Comparison of ENCODE assay signal across 1 cellular context in genomic region chr5:157511656-157512644, GRCh38.
TF ChIP-seq lines count a peak whose summit lies in the region.

No MANE protein-coding gene starts in this region.

TF ChIP-seq in K562, 482 proteins besides CTCF, POLR2A, EP300 and RAD21 (continued from another document):
- TF ChIP-seq ATF6 (CRISPR knock-in tag; IDR thresholded peaks at IDR 0.05), result no peak
- TF ChIP-seq ZNF316 (IDR thresholded peaks at IDR 0.05), result peak; percentile 90
- TF ChIP-seq THAP12 (CRISPR knock-in tag; IDR thresholded peaks at IDR 0.05), result no peak
- peak; percentile 76 for TF ChIP-seq FOSL1 (tag; conservative IDR thresholded peaks at IDR 0.05)
- TF ChIP-seq MAFK (IDR thresholded peaks at IDR 0.05; ENCODE audit: low read length), result peak; percentile 64; the same call in 1 of the 2 replicates
- TF ChIP-seq HMBOX1 (IDR thresholded peaks at IDR 0.05), result peak; percentile 81; the same call in 1 of the 2 replicates
- TF ChIP-seq POLR2AphosphoS5 (IDR thresholded peaks at IDR 0.05; ENCODE audit: control insufficient read depth, insufficient read depth, low read depth, low read length), result no peak
- no peak for TF ChIP-seq XRCC3 (IDR thresholded peaks at IDR 0.05)
- TF ChIP-seq MTF1 (CRISPR knock-in tag; IDR thresholded peaks at IDR 0.05; ENCODE audit: borderline replicate concordance), result no peak
- TF ChIP-seq MAFG (tag; conservative IDR thresholded peaks at IDR 0.05), result peak; percentile 85
- 0 out of 2 replicates have a peak, but pooled peaks have one; percentile 14 for TF ChIP-seq ATF3 (IDR thresholded peaks at IDR 0.05)
- no peak for TF ChIP-seq ATF3 (CRISPR knock-in tag; conservative IDR thresholded peaks at IDR 0.05)
- 0 out of 4 replicates have a peak, but pooled peaks of 1 of the 2 experiments have one; percentile 14 for TF ChIP-seq ARNT (IDR thresholded peaks at IDR 0.05)
- TF ChIP-seq JUN (IDR thresholded peaks at IDR 0.05; ENCODE audit: borderline replicate concordance, low read depth, low read length), result 0 out of 2 replicates have a peak, but pooled peaks have one; percentile 16
- no peak for TF ChIP-seq JUN (CRISPR knock-in tag; IDR thresholded peaks at IDR 0.05; ENCODE audit: borderline replicate concordance)
- TF ChIP-seq JUND (IDR thresholded peaks at IDR 0.05; ENCODE audit: borderline replicate concordance, low read depth, low read length), result peak; percentile 53; the same call in 1 of the 2 replicates
- TF ChIP-seq JUND (tag; IDR thresholded peaks at IDR 0.05; ENCODE audit: borderline replicate concordance, low read depth, low read length), result peak; percentile 58; the same call in 2 of the 3 replicates
- TF ChIP-seq NR2C2 (CRISPR knock-in tag; IDR thresholded peaks at IDR 0.05), result no peak
- peak; percentile 24; the same call in 1 of the 2 replicates for TF ChIP-seq NR2C2 (tag; IDR thresholded peaks at IDR 0.05)
- peak; percentile 54; the same call in 1 of the 2 replicates for TF ChIP-seq MAFF (IDR thresholded peaks at IDR 0.05; ENCODE audit: low read length)
- no peak for TF ChIP-seq CEBPG (CRISPR knock-in tag; IDR thresholded peaks at IDR 0.05)
- peak in 1 of 2 experiments; percentile 53; a peak in 1 of 4 replicates for TF ChIP-seq CEBPG (tag; conservative IDR thresholded peaks at IDR 0.05 in 1 of 2, IDR thresholded peaks at IDR 0.05 in 1 of 2)
- TF ChIP-seq C11orf30 (IDR thresholded peaks at IDR 0.05; ENCODE audit: low read depth), result peak; percentile 83
- TF ChIP-seq KLF13 (tag; IDR thresholded peaks at IDR 0.05; ENCODE audit: borderline replicate concordance, low read depth), result peak; percentile 89; the same call in 1 of the 2 replicates
- TF ChIP-seq SMARCA4 (IDR thresholded peaks at IDR 0.05), result 0 out of 2 replicates have a peak, but pooled peaks have one; percentile 46
- TF ChIP-seq CBX3 (IDR thresholded peaks at IDR 0.05; ENCODE audit: borderline replicate concordance in 1 of 2, low read length in 2 of 2), result 0 out of 3 replicates have a peak, but pooled peaks of 1 of the 2 experiments have one; percentile 17
- TF ChIP-seq USF1 (CRISPR knock-in tag; IDR thresholded peaks at IDR 0.05), result no peak
- 0 out of 2 replicates have a peak, but pooled peaks have one; percentile 26 for TF ChIP-seq ZNF592 (IDR thresholded peaks at IDR 0.05)
